ENCODE assay signal across 1 cellular context in genomic region chr5:177362871-177363507, GRCh38.
TF ChIP-seq lines count a peak whose summit lies in the region.

No MANE protein-coding gene starts in this region.

TF ChIP-seq in HEK293, 187 proteins besides CTCF, POLR2A, EP300 and RAD21 (continued from another document and continues in another):
- TF ChIP-seq OSR2 (tag by site-specific recombination; IDR thresholded peaks at IDR 0.05) = no peak
- no peak for TF ChIP-seq GLI2 (tag by site-specific recombination; IDR thresholded peaks at IDR 0.05; ENCODE audit: borderline replicate concordance, low read depth)
- TF ChIP-seq GLIS1 (tag by site-specific recombination; IDR thresholded peaks at IDR 0.05) = peak; percentile 74; the same call in 1 of the 2 replicates
- TF ChIP-seq, protein P1, sequence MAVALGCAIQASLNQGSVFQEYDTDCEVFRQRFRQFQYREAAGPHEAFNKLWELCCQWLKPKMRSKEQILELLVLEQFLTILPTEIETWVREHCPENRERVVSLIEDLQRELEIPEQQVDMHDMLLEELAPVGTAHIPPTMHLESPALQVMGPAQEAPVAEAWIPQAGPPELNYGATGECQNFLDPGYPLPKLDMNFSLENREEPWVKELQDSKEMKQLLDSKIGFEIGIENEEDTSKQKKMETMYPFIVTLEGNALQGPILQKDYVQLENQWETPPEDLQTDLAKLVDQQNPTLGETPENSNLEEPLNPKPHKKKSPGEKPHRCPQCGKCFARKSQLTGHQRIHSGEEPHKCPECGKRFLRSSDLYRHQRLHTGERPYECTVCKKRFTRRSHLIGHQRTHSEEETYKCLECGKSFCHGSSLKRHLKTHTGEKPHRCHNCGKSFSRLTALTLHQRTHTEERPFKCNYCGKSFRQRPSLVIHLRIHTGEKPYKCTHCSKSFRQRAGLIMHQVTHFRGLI (tag by site-specific recombination; IDR thresholded peaks at IDR 0.05) = no peak
- no peak for TF ChIP-seq KLF10 (tag by site-specific recombination; IDR thresholded peaks at IDR 0.05)
- TF ChIP-seq FEZF1 (tag by site-specific recombination; IDR thresholded peaks at IDR 0.05) = no peak
- no peak for TF ChIP-seq ZNF660 (tag by site-specific recombination; IDR thresholded peaks at IDR 0.05)
- TF ChIP-seq, protein P2, sequence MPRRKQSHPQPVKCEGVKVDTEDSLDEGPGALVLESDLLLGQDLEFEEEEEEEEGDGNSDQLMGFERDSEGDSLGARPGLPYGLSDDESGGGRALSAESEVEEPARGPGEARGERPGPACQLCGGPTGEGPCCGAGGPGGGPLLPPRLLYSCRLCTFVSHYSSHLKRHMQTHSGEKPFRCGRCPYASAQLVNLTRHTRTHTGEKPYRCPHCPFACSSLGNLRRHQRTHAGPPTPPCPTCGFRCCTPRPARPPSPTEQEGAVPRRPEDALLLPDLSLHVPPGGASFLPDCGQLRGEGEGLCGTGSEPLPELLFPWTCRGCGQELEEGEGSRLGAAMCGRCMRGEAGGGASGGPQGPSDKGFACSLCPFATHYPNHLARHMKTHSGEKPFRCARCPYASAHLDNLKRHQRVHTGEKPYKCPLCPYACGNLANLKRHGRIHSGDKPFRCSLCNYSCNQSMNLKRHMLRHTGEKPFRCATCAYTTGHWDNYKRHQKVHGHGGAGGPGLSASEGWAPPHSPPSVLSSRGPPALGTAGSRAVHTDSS (tag by site-specific recombination; IDR thresholded peaks at IDR 0.05) = no peak
- no peak for TF ChIP-seq ZNF621 (tag by site-specific recombination; IDR thresholded peaks at IDR 0.05)
- TF ChIP-seq ZNF501 (tag by site-specific recombination; IDR thresholded peaks at IDR 0.05) = no peak
- no peak for TF ChIP-seq ZNF837 (tag by site-specific recombination; IDR thresholded peaks at IDR 0.05)
- no peak for TF ChIP-seq ZNF202 (tag by site-specific recombination; IDR thresholded peaks at IDR 0.05; ENCODE audit: borderline replicate concordance)
- no peak for TF ChIP-seq ZNF624 (tag by site-specific recombination; IDR thresholded peaks at IDR 0.05)
- no peak for TF ChIP-seq ZNF19 (tag by site-specific recombination; IDR thresholded peaks at IDR 0.05; ENCODE audit: low read depth)
- no peak for TF ChIP-seq ZNF664 (tag by site-specific recombination; IDR thresholded peaks at IDR 0.05)
- 0 out of 2 replicates have a peak, but pooled peaks have one; percentile 34 for TF ChIP-seq KLF1 (tag by site-specific recombination; IDR thresholded peaks at IDR 0.05)
- TF ChIP-seq EGR2 (tag by site-specific recombination; IDR thresholded peaks at IDR 0.05; ENCODE audit: low read depth) = peak; percentile 65
- TF ChIP-seq ZNF169 (tag by site-specific recombination; IDR thresholded peaks at IDR 0.05) = no peak
- TF ChIP-seq, protein P3, sequence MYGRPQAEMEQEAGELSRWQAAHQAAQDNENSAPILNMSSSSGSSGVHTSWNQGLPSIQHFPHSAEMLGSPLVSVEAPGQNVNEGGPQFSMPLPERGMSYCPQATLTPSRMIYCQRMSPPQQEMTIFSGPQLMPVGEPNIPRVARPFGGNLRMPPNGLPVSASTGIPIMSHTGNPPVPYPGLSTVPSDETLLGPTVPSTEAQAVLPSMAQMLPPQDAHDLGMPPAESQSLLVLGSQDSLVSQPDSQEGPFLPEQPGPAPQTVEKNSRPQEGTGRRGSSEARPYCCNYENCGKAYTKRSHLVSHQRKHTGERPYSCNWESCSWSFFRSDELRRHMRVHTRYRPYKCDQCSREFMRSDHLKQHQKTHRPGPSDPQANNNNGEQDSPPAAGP (tag by site-specific recombination; IDR thresholded peaks at IDR 0.05) = peak; percentile 67; the same call in 1 of the 2 replicates
- TF ChIP-seq ZNF184 (tag by site-specific recombination; IDR thresholded peaks at IDR 0.05) = no peak
- no peak for TF ChIP-seq ZSCAN30 (tag by site-specific recombination; IDR thresholded peaks at IDR 0.05)
- TF ChIP-seq, protein P4, sequence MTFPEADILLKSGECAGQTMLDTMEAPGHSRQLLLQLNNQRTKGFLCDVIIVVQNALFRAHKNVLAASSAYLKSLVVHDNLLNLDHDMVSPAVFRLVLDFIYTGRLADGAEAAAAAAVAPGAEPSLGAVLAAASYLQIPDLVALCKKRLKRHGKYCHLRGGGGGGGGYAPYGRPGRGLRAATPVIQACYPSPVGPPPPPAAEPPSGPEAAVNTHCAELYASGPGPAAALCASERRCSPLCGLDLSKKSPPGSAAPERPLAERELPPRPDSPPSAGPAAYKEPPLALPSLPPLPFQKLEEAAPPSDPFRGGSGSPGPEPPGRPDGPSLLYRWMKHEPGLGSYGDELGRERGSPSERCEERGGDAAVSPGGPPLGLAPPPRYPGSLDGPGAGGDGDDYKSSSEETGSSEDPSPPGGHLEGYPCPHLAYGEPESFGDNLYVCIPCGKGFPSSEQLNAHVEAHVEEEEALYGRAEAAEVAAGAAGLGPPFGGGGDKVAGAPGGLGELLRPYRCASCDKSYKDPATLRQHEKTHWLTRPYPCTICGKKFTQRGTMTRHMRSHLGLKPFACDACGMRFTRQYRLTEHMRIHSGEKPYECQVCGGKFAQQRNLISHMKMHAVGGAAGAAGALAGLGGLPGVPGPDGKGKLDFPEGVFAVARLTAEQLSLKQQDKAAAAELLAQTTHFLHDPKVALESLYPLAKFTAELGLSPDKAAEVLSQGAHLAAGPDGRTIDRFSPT (tag by site-specific recombination; IDR thresholded peaks at IDR 0.05) = no peak
- TF ChIP-seq ZNF341 (tag by site-specific recombination; IDR thresholded peaks at IDR 0.05; ENCODE audit: low read depth) = peak; percentile 96
- peak; percentile 56; the same call in 1 of the 2 replicates for TF ChIP-seq ZNF777 (tag by site-specific recombination; IDR thresholded peaks at IDR 0.05; ENCODE audit: borderline replicate concordance)
- TF ChIP-seq ZEB2 (tag by site-specific recombination; IDR thresholded peaks at IDR 0.05) = peak; percentile 74; the same call in 1 of the 2 replicates
- TF ChIP-seq ZNF112 (tag by site-specific recombination; IDR thresholded peaks at IDR 0.05) = no peak
- TF ChIP-seq MZF1 (tag by site-specific recombination; IDR thresholded peaks at IDR 0.05; ENCODE audit: borderline replicate concordance) = peak; percentile 97
- no peak for TF ChIP-seq ZBTB21 (tag by site-specific recombination; IDR thresholded peaks at IDR 0.05)
- TF ChIP-seq SP3 (tag by site-specific recombination; IDR thresholded peaks at IDR 0.05) = peak; percentile 84
- TF ChIP-seq ZNF548 (tag by site-specific recombination; IDR thresholded peaks at IDR 0.05) = no peak
- TF ChIP-seq ZNF426 (tag by site-specific recombination; IDR thresholded peaks at IDR 0.05) = no peak
- 0 out of 2 replicates have a peak, but pooled peaks have one; percentile 23 for TF ChIP-seq BCL11A (tag by site-specific recombination; IDR thresholded peaks at IDR 0.05; ENCODE audit: low read depth)
- TF ChIP-seq ZBTB48 (tag by site-specific recombination; IDR thresholded peaks at IDR 0.05) = peak; percentile 63; the same call in 1 of the 2 replicates
- no peak for TF ChIP-seq ZNF37A (tag by site-specific recombination; IDR thresholded peaks at IDR 0.05)
- no peak for TF ChIP-seq ZNF610 (tag by site-specific recombination; IDR thresholded peaks at IDR 0.05; ENCODE audit: borderline replicate concordance)
- TF ChIP-seq PRDM10 (tag by site-specific recombination; IDR thresholded peaks at IDR 0.05) = peak; percentile 92
- TF ChIP-seq ZNF843 (tag by site-specific recombination; IDR thresholded peaks at IDR 0.05) = no peak
- TF ChIP-seq ZNF654 (tag by site-specific recombination; IDR thresholded peaks at IDR 0.05; ENCODE audit: low read depth) = no peak
- TF ChIP-seq ZNF138 (tag by site-specific recombination; IDR thresholded peaks at IDR 0.05; ENCODE audit: borderline replicate concordance) = no peak
- peak; percentile 88 for TF ChIP-seq PRDM1 (tag by site-specific recombination; IDR thresholded peaks at IDR 0.05)
- TF ChIP-seq ZNF623 (tag by site-specific recombination; IDR thresholded peaks at IDR 0.05) = no peak
- no peak for TF ChIP-seq ZNF248 (tag by site-specific recombination; IDR thresholded peaks at IDR 0.05)
- no peak for TF ChIP-seq ZNF785 (tag by site-specific recombination; IDR thresholded peaks at IDR 0.05)
- no peak for TF ChIP-seq ZNF10 (tag by site-specific recombination; IDR thresholded peaks at IDR 0.05)
- TF ChIP-seq GFI1B (tag by site-specific recombination; IDR thresholded peaks at IDR 0.05) = no peak
- TF ChIP-seq ZNF2 (tag by site-specific recombination; IDR thresholded peaks at IDR 0.05) = peak; percentile 50; the same call in 1 of the 2 replicates
- TF ChIP-seq ZXDB (tag by site-specific recombination; IDR thresholded peaks at IDR 0.05) = peak; percentile 52
- TF ChIP-seq ZNF302 (tag by site-specific recombination; IDR thresholded peaks at IDR 0.05; ENCODE audit: low read depth) = no peak
- TF ChIP-seq ZNF404 (tag by site-specific recombination; IDR thresholded peaks at IDR 0.05) = no peak
- TF ChIP-seq ZNF26 (tag by site-specific recombination; IDR thresholded peaks at IDR 0.05) = no peak
- no peak for TF ChIP-seq YY2 (tag by site-specific recombination; IDR thresholded peaks at IDR 0.05)
- TF ChIP-seq ZFHX2 (tag by site-specific recombination; conservative IDR thresholded peaks at IDR 0.05) = peak; percentile 76
- no peak for TF ChIP-seq GLI4 (tag by site-specific recombination; IDR thresholded peaks at IDR 0.05)
- no peak for TF ChIP-seq ZNF549 (tag by site-specific recombination; IDR thresholded peaks at IDR 0.05)
- TF ChIP-seq ZNF423 (tag by site-specific recombination; IDR thresholded peaks at IDR 0.05) = no peak; the same call in 1 of the 2 replicates
- TF ChIP-seq ZNF350 (tag by site-specific recombination; IDR thresholded peaks at IDR 0.05) = no peak
- peak; percentile 55 for TF ChIP-seq ZIC2 (tag by site-specific recombination; IDR thresholded peaks at IDR 0.05)
- no peak for TF ChIP-seq KLF7 (tag by site-specific recombination; IDR thresholded peaks at IDR 0.05; ENCODE audit: borderline replicate concordance)
- TF ChIP-seq, protein P5, sequence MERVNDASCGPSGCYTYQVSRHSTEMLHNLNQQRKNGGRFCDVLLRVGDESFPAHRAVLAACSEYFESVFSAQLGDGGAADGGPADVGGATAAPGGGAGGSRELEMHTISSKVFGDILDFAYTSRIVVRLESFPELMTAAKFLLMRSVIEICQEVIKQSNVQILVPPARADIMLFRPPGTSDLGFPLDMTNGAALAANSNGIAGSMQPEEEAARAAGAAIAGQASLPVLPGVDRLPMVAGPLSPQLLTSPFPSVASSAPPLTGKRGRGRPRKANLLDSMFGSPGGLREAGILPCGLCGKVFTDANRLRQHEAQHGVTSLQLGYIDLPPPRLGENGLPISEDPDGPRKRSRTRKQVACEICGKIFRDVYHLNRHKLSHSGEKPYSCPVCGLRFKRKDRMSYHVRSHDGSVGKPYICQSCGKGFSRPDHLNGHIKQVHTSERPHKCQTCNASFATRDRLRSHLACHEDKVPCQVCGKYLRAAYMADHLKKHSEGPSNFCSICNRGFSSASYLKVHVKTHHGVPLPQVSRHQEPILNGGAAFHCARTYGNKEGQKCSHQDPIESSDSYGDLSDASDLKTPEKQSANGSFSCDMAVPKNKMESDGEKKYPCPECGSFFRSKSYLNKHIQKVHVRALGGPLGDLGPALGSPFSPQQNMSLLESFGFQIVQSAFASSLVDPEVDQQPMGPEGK (tag by site-specific recombination; IDR thresholded peaks at IDR 0.05) = peak; percentile 67
- peak; percentile 57 for TF ChIP-seq ZNF335 (tag by site-specific recombination; conservative IDR thresholded peaks at IDR 0.05)
- no peak for TF ChIP-seq ZNF677 (tag by site-specific recombination; IDR thresholded peaks at IDR 0.05)
- no peak for TF ChIP-seq PBX3 (CRISPR knock-in tag; IDR thresholded peaks at IDR 0.05)
- TF ChIP-seq ZNF175 (tag by site-specific recombination; IDR thresholded peaks at IDR 0.05) = no peak
- TF ChIP-seq ZNF560 (tag by site-specific recombination; IDR thresholded peaks at IDR 0.05; ENCODE audit: borderline replicate concordance) = no peak
- TF ChIP-seq ZNF530 (tag by site-specific recombination; IDR thresholded peaks at IDR 0.05; ENCODE audit: low read depth) = no peak
